Comparison of ENCODE assay signal across 10 cellular contexts in the genomic region with DNA sequence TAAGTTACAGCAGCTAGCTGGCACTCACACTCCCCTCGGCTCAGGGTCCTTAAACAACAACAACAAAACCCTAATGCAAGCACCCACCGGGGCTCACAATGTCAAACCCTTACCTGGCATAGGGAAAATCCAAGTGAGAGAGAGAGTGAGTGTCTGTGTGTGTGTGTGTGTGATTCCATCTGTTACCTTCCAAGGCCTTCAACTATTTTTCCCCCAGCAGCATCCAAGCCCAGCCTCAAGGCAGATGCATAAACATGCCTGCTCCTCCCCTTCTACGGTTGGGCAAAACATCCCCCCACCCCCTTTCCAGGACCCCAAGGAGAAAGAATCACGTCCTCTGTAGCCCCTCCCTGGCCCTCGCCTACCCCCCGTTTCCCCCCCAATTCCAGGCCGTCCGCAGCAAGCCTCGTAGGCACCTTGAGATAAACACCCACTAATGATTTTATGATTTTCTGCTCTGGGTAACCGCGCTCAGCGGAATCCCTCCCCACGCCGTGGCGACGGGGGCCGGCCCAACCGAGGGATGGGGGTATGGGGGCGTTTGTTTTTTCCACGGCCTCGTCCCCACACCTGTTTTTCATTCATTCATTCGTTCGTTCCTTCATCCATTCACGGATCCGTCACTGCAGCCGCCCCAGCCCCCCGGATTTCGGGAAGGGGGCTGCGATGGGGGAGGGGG. TPM values are rescaled to one million over a fixed set of nuclear protein-coding genes. Genes with fewer than 3 reads are reported as not detected.
DNase-seq lines count a peak whose midpoint lies in the region; ATAC-seq, FAIRE-seq and TF ChIP-seq lines count a peak whose summit lies in the region.
"Not testable (repeated sequence)": the region's sequence is repeated elsewhere in the genome, so short reads cannot be mapped to it uniquely, and the experiment has no call there.
"Had no signal": no experiment of that assay in that cellular context is flagged by ENCODE, and none has a peak within 500 bp of the region (broad histone marks: within the 10 kb centered on the region; RNA-seq: fewer than 3 reads in every experiment).

No MANE protein-coding gene starts in this region.

- CTCF ChIA-PET in endothelial cell of umbilical vein (lab: Charles Lee) = interaction anchor here (1.4 kb wide), 1 partner anchor 81 kb away, joined by 3 read pairs; no protein-coding TSS in a partner anchor

- DNase-seq in DMS 273 treated with DMSO at 0.1 percent for 48 hours (lab: John Stamatoyannopoulos, UW) (peak; percentile 11), NCI-H1092 treated with DMSO at 0.1 percent for 48 hours (lab: John Stamatoyannopoulos, UW) (peak; percentile 32), endothelial cell of umbilical vein (ENCODE audit: low read depth, low spot score) (peak; percentile 23)
- DNase-seq in activated naive CD8-positive, alpha-beta T cell treated with anti-CD3 and anti-CD28 coated beads for 36 hours = peak; percentile 7
- not testable (repeated sequence) for DNase-seq in progenitor cell of endocrine pancreas (ENCODE audit: low spot score, unreplicated experiment); thoracic aorta (ENCODE audit: low spot score)

- H3K9me2 ChIP-seq in SU-DHL-6 (replicated peaks; ENCODE audit: insufficient read depth, low read length) = not testable (repeated sequence)

- H3K9ac ChIP-seq in SU-DHL-6 (ENCODE audit: low read length) = peak overlapping the region; percentile 57
- not testable (repeated sequence) for H3K9ac ChIP-seq in endothelial cell of umbilical vein (replicated peaks; ENCODE audit: extremely low read depth, insufficient read depth, low read length)

- intact Hi-C loops in endothelial cell of umbilical vein (cut with micrococcal nuclease) = loop anchor here (10.0 kb wide), 1 partner anchor 74 kb away; no protein-coding TSS in a partner anchor

- not testable (repeated sequence) for H3F3A ChIP-seq in SU-DHL-6 (ENCODE audit: insufficient read depth)

- not testable (repeated sequence) for TF ChIP-seq CTCF in SU-DHL-6 (IDR thresholded peaks at IDR 0.05; ENCODE audit: insufficient read depth, low read length, poor library complexity, severe bottlenecking); endothelial cell of umbilical vein (IDR thresholded peaks at IDR 0.05; ENCODE audit: extremely low read depth in 1 of 2, insufficient read depth in 1 of 2, low read depth in 1 of 2, low read length in 2 of 2); progenitor cell of endocrine pancreas (IDR thresholded peaks at IDR 0.05; ENCODE audit: unreplicated experiment); thoracic aorta (IDR thresholded peaks at IDR 0.05)

- H4K20me1 ChIP-seq in SU-DHL-6 (ENCODE audit: low read depth, low read length); endothelial cell of umbilical vein (replicated peaks; ENCODE audit: control insufficient read depth, extremely low read depth, insufficient read depth, low read length): not testable (repeated sequence)

- FAIRE-seq in endothelial cell of umbilical vein (lab: Jason Lieb, UNC) = not testable (repeated sequence)

- not testable (repeated sequence) for H3K9me1 ChIP-seq in endothelial cell of umbilical vein (replicated peaks; ENCODE audit: control insufficient read depth, extremely low read depth, insufficient read depth, low read length)

- H3K4me2 ChIP-seq in SU-DHL-6 (ENCODE audit: low read depth, low read length, poor library complexity, severe bottlenecking) (peak overlapping the region; percentile 66), endothelial cell of umbilical vein (ENCODE audit: insufficient read depth, low read length) (peak overlapping the region; percentile 57)

- H3K27me3 Mint-ChIP-seq in activated naive CD8-positive, alpha-beta T cell treated with anti-CD3 and anti-CD28 coated beads for 36 hours; progenitor cell of endocrine pancreas: not testable (repeated sequence)

- H3K4me3 ChIP-seq in SU-DHL-6 (ENCODE audit: insufficient read depth, low read length, poor library complexity, severe bottlenecking) = not testable (repeated sequence)
- peak overlapping the region; percentile 18 to 68 (median 42) for H3K4me3 ChIP-seq in endothelial cell of umbilical vein (replicated peaks in 1 of 3; ENCODE audit: insufficient read depth in 1 of 3, low read depth in 1 of 3, low read length in 3 of 3)
- peak overlapping the region; percentile 82 for H3K4me3 ChIP-seq in thoracic aorta

- H2AFZ ChIP-seq in SU-DHL-6 (ENCODE audit: low read depth, low read length, severe bottlenecking); endothelial cell of umbilical vein (ENCODE audit: low read depth, low read length): not testable (repeated sequence)

- dilution Hi-C loops in endothelial cell of umbilical vein (cut with MboI; ENCODE audit: extremely low pct_ligation_motif_present, low sequenced_read_pairs) = not testable (repeated sequence)

- not testable (repeated sequence) for ATAC-seq in thoracic aorta (ENCODE audit: insufficient number of reproducible peaks, low FRiP score, low read depth)

- H3K36me3 ChIP-seq in SU-DHL-6 (ENCODE audit: low read length); endothelial cell of umbilical vein (ENCODE audit: control insufficient read depth in 2 of 2, extremely low read depth in 1 of 2, insufficient read depth in 2 of 2, low read length in 2 of 2); thoracic aorta: not testable (repeated sequence)

- not testable (repeated sequence) for H3K4me1 ChIP-seq in endothelial cell of umbilical vein (ENCODE audit: control insufficient read depth, extremely low read depth, insufficient read depth, low read length); thoracic aorta (ENCODE audit: control insufficient read depth in 1 of 2, low read depth in 2 of 2)

- peaks cover 13% of the 10 kb centered on the region for H3K4me1 Mint-ChIP-seq in activated naive CD8-positive, alpha-beta T cell treated with anti-CD3 and anti-CD28 coated beads for 36 hours
- peaks cover 36% of the 10 kb centered on the region for H3K4me1 Mint-ChIP-seq in progenitor cell of endocrine pancreas (ENCODE audit: low read depth)

- not testable (repeated sequence) for BruUV-seq in endothelial cell of umbilical vein (replicated peaks; lab: Mats Ljungman, UMichigan)

- H3K36me3 Mint-ChIP-seq in activated naive CD8-positive, alpha-beta T cell treated with anti-CD3 and anti-CD28 coated beads for 36 hours; progenitor cell of endocrine pancreas (ENCODE audit: insufficient read depth): not testable (repeated sequence)

- H3K27me3 ChIP-seq in SU-DHL-6 (ENCODE audit: low read length); endothelial cell of umbilical vein (ENCODE audit: control insufficient read depth in 2 of 2, insufficient read depth in 2 of 2, low read length in 2 of 2); layer of hippocampus (ENCODE audit: control insufficient read depth, insufficient read depth, low read length); thoracic aorta (replicated peaks; ENCODE audit: insufficient read depth): not testable (repeated sequence)

- H3K9me3 ChIP-seq in SU-DHL-6 (ENCODE audit: insufficient read depth, low read length); endothelial cell of umbilical vein (replicated peaks; ENCODE audit: control insufficient read depth, insufficient read depth, low read length); thoracic aorta: not testable (repeated sequence)

- H3K79me2 ChIP-seq in SU-DHL-6 (ENCODE audit: insufficient read depth, low read length); endothelial cell of umbilical vein (ENCODE audit: control insufficient read depth, insufficient read depth, low read length): not testable (repeated sequence)

- peak overlapping the region; percentile 4 for H3K27ac Mint-ChIP-seq in activated naive CD8-positive, alpha-beta T cell treated with anti-CD3 and anti-CD28 coated beads for 36 hours
- peak overlapping the region; percentile 99 for H3K27ac Mint-ChIP-seq in progenitor cell of endocrine pancreas

- not testable (repeated sequence) for H3K9me3 Mint-ChIP-seq in activated naive CD8-positive, alpha-beta T cell treated with anti-CD3 and anti-CD28 coated beads for 36 hours; progenitor cell of endocrine pancreas (ENCODE audit: low read depth)

- not testable (repeated sequence) for TF ChIP-seq POLR2A in endothelial cell of umbilical vein (IDR thresholded peaks at IDR 0.05; ENCODE audit: low read depth, low read length)

- POLR2A ChIA-PET in endothelial cell of umbilical vein (lab: Charles Lee) = not testable (repeated sequence)

- H3K27ac ChIP-seq in SU-DHL-6 (ENCODE audit: low read depth, low read length); endothelial cell of umbilical vein (ENCODE audit: insufficient read depth, low read depth, low read length); thoracic aorta: not testable (repeated sequence)
- H3K27ac ChIP-seq in layer of hippocampus (ENCODE audit: low read depth, low read length) = peak overlapping the region; percentile 62

- H3K4me3 Mint-ChIP-seq in activated naive CD8-positive, alpha-beta T cell treated with anti-CD3 and anti-CD28 coated beads for 36 hours = peak overlapping the region; percentile 73
- H3K4me3 Mint-ChIP-seq in progenitor cell of endocrine pancreas (ENCODE audit: low read depth) = peak overlapping the region; percentile 86

RNA-seq across cellular contexts. Expression of gene SPDYE3, which starts 36.4 kb away (rescaled TPM):
- total RNA-seq in activated naive CD8-positive, alpha-beta T cell treated with anti-CD3 and anti-CD28 coated beads for 36 hours = not detected
- total RNA-seq in endothelial cell of umbilical vein (not detected in 2 replicates), progenitor cell of endocrine pancreas (not detected in 2 replicates), thoracic aorta (not detected)
- not detected in 2 replicates for polyA plus RNA-seq in endothelial cell of umbilical vein
- not detected in 2 replicates for polyA plus RNA-seq in endothelial cell of umbilical vein (2011; cell fraction: cytosol; rRNA removed)
- not detected in 2 replicates for polyA plus RNA-seq in endothelial cell of umbilical vein (2011; cell fraction: nucleus; rRNA removed)
- polyA plus RNA-seq in endothelial cell of umbilical vein (2012) = 3.0 and 3.8 TPM in 2 replicates
- polyA minus RNA-seq in endothelial cell of umbilical vein = not detected in 2 replicates
- polyA minus RNA-seq in endothelial cell of umbilical vein (2011; cell fraction: cytosol; rRNA and poly(A)+ RNA removed) = not detected
- polyA minus RNA-seq in endothelial cell of umbilical vein (2011; cell fraction: nucleus; rRNA and poly(A)+ RNA removed) = not detected in 2 replicates
- total RNA-seq: H4, occipital lobe had no signal

RNA-seq across cellular contexts. Expression of gene PVRIG, which starts 51.3 kb away (rescaled TPM):
- total RNA-seq in activated naive CD8-positive, alpha-beta T cell treated with anti-CD3 and anti-CD28 coated beads for 36 hours = 10 to 100 TPM; 33.4 to 34.5 TPM
- total RNA-seq in endothelial cell of umbilical vein (0.80 TPM in 1 of 2 replicates, not detected in the other), progenitor cell of endocrine pancreas (not detected in 2 replicates), thoracic aorta (under 1 TPM in 1 of 2 donors, not detected in 1; 0.78 TPM)
- not detected in 2 replicates for polyA plus RNA-seq in endothelial cell of umbilical vein
- not detected in 2 replicates for polyA plus RNA-seq in endothelial cell of umbilical vein (2011; cell fraction: cytosol; rRNA removed)
- polyA plus RNA-seq in endothelial cell of umbilical vein (2011; cell fraction: nucleus; rRNA removed) = not detected in 2 replicates
- 1.6 and 2.1 TPM in 2 replicates for polyA plus RNA-seq in endothelial cell of umbilical vein (2012)
- not detected in 2 replicates for polyA minus RNA-seq in endothelial cell of umbilical vein
- polyA minus RNA-seq in endothelial cell of umbilical vein (2011; cell fraction: cytosol; rRNA and poly(A)+ RNA removed) = not detected
- polyA minus RNA-seq in endothelial cell of umbilical vein (2011; cell fraction: nucleus; rRNA and poly(A)+ RNA removed) = not detected in 2 replicates
- total RNA-seq: H4, occipital lobe had no signal

Comparison
In these comparisons a context has a peak if more than half of its experiments do, and no peak if none do; other contexts are left out.
1. RNA of gene PVRIG, which starts 51.3 kb away (total RNA-seq): 33.4 to 34.5 TPM in activated naive CD8-positive, alpha-beta T cell treated with anti-CD3 and anti-CD28 coated beads for 36 hours; 0.80 TPM in endothelial cell of umbilical vein, 0.78 TPM in thoracic aorta and not detected in progenitor cell of endocrine pancreas; every median in the first group is over 10 times any median in the second.